In the genomic region with DNA sequence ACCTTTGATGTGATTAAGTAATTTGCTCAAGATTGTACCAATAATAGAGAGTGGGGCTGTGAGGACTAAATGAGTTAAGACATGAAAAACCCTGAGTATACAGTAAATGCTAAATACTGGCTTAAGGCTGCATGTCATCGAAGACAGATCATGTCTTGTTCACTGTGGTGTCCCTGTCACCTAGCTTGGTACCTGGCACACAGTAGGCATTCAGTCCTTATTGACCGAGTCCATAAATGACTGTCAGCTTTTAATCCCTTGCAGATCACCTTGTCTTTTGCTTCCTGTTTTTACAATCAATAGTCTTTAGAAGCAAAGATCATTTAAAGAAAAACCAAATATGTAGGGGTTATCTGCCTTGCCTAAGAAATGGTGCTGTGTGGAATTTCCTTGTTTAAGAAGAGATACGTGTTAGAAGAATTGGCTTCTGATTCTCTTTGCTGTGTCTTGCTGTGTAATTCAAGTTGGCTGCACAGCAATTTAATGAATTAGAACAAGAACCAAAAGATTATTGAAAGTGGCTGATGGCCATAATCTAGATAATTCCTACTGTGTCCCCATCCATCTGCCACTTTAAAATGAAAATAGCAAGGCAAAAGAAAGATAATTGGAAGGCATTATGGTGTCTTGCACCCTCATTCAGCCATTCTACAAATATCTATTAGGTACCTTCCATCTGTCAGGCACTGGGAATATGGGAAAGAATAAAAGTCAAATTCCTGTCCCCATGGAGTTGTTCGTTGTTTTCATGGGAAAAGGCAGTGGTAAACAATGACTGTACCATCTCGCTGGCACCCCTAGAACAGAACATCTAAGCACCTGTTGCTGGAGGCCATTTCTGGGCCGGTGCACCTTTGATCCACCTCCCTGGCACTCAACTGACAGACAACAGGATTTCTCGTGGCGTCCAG, we compare ENCODE assay signal across 15 cellular contexts. TPM values are rescaled to one million over a fixed set of nuclear protein-coding genes. Genes with fewer than 3 reads are reported as not detected.
DNase-seq lines count a peak whose midpoint lies in the region; ATAC-seq and TF ChIP-seq lines count a peak whose summit lies in the region.
"Had no signal": no experiment of that assay in that cellular context is flagged by ENCODE, and none has a peak within 500 bp of the region (broad histone marks: within the 10 kb centered on the region; RNA-seq: fewer than 3 reads in every experiment).

No MANE protein-coding gene starts in this region.

- peaks cover 37% of the 10 kb centered on the region for H3K36me3 Mint-ChIP-seq in activated T-cell treated with anti-CD3 and anti-CD28 coated beads, Interleukin-2, amount 50 U/mL, for 24 hours (ENCODE audit: low read depth)
- H3K36me3 Mint-ChIP-seq in T-cell, result peaks cover 8% of the 10 kb centered on the region
- H3K36me3 Mint-ChIP-seq: WTC11 had no signal

- POLR2A ChIA-PET in T-cell (lab: Charles Lee), result no interaction called here

- CTCF ChIA-PET in T-cell (lab: Charles Lee), result interaction anchor here in 1 of 2 donors (1.4 kb wide), 1 partner anchor 23 kb away, joined by 3 read pairs; no protein-coding TSS in a partner anchor

- peaks cover 93% of the 10 kb centered on the region for H3K4me1 Mint-ChIP-seq in activated T-cell treated with anti-CD3 and anti-CD28 coated beads, Interleukin-2, amount 50 U/mL, for 24 hours (ENCODE audit: low read depth)
- peaks cover 97 to 98% (median 97%) of the 10 kb centered on the region in 3 donors for H3K4me1 Mint-ChIP-seq in T-cell

- DNase-seq in activated T-cell treated with anti-CD3 and anti-CD28 coated beads, Interleukin-2, amount 50 U/mL, for 24 hours, result no peak
- DNase-seq in activated T-cell treated with anti-CD3 and anti-CD28 coated beads for 4 hours (no peak), T-cell (no peak), erythroblast (lab: John Stamatoyannopoulos, UW) (peak; percentile 46 to 68), spleen (no peak), GM13977 (ENCODE audit: low spot score) (no peak), NCI-H1417 treated with DMSO at 0.1 percent for 48 hours (lab: John Stamatoyannopoulos, UW) (no peak), suprapubic skin (ENCODE audit: low spot score in 2 of 2) (no peak)
- DNase-seq: hypothalamus, left ventricle myocardium superior, NCI-H2171 treated with DMSO at 0.1 percent for 48 hours, upper lobe of right lung had no signal

- TF ChIP-seq CTCF in spleen (IDR thresholded peaks at IDR 0.05 in 8 of 11, conservative IDR thresholded peaks at IDR 0.05 in 3 of 11) (no peak), GM13977 (IDR thresholded peaks at IDR 0.05; ENCODE audit: extremely low read depth, insufficient read depth, missing control alignments) (no peak), suprapubic skin (IDR thresholded peaks at IDR 0.05) (no peak)

- H3K36me3 ChIP-seq in spleen (peaks cover 0 to 34% (median 0%) of the 10 kb centered on the region in 6 donors), suprapubic skin (no peaks in the 10 kb centered on the region)

- no peak for TF ChIP-seq EP300 in suprapubic skin (IDR thresholded peaks at IDR 0.05)

- H3K4me3 ChIP-seq in spleen (peak overlapping the region in 1 of 8 donors; percentile 10), suprapubic skin (no peak overlapping the region)
- H3K4me3 ChIP-seq: esophagus muscularis mucosa, SK-N-MC, upper lobe of right lung had no signal

- H3K27ac ChIP-seq in spleen, result peak overlapping the region in 7 of 8 donors; percentile 92 to 97 (median 96)
- no peak overlapping the region for H3K27ac ChIP-seq in suprapubic skin
- H3K27ac ChIP-seq: esophagus muscularis mucosa, SK-N-MC, upper lobe of right lung had no signal

- H3K27me3 ChIP-seq in spleen (replicated peaks in 1 of 7) (no peaks in the 10 kb centered on the region), suprapubic skin (no peaks in the 10 kb centered on the region)
- H3K27me3 ChIP-seq: esophagus muscularis mucosa, upper lobe of right lung had no signal

- TF ChIP-seq POLR2A in erythroblast (IDR thresholded peaks at IDR 0.05; ENCODE audit: low read length) (no peak), spleen (IDR thresholded peaks at IDR 0.05) (no peak), suprapubic skin (IDR thresholded peaks at IDR 0.05) (no peak)

- H3K9me3 ChIP-seq in spleen (no peaks in the 10 kb centered on the region), suprapubic skin (no peaks in the 10 kb centered on the region)
- H3K9me3 ChIP-seq: esophagus muscularis mucosa, upper lobe of right lung had no signal

- WGBS in spleen, 5 donors, result 77 to 92% (median 88%) methylated on average over 8 of the region's 8 CpGs
- WGBS in suprapubic skin, result 76% methylated on average over 8 of the region's 8 CpGs

- in situ Hi-C loops in GM13977 (cut with MboI; ENCODE audit: low pct_unique_long_range_greater_than_20kb, low sequenced_read_pairs, unreplicated experiment), result no loop called here

- H3K27me3 Mint-ChIP-seq in activated T-cell treated with anti-CD3 and anti-CD28 coated beads, Interleukin-2, amount 50 U/mL, for 24 hours, result no peaks in the 10 kb centered on the region
- no peaks in the 10 kb centered on the region for H3K27me3 Mint-ChIP-seq in T-cell

- intact Hi-C loops in spleen (cut with DNase I; ENCODE audit: low total_unique reads), result no loop called here

- no peak for ATAC-seq in T-cell (replicated peaks in 1 of 4)
- ATAC-seq: WTC11 had no signal

- H3K4me1 ChIP-seq in spleen, result peaks cover 38 to 100% (median 95%) of the 10 kb centered on the region in 6 donors
- H3K4me1 ChIP-seq in suprapubic skin, result peaks cover 38% of the 10 kb centered on the region

- no peaks in the 10 kb centered on the region for H3K9me3 Mint-ChIP-seq in activated T-cell treated with anti-CD3 and anti-CD28 coated beads, Interleukin-2, amount 50 U/mL, for 24 hours
- H3K9me3 Mint-ChIP-seq in T-cell, result no peaks in the 10 kb centered on the region
- H3K9me3 Mint-ChIP-seq: WTC11 had no signal

- no peak overlapping the region for H3K4me3 Mint-ChIP-seq in activated T-cell treated with anti-CD3 and anti-CD28 coated beads, Interleukin-2, amount 50 U/mL, for 24 hours
- H3K4me3 Mint-ChIP-seq in T-cell, result peak overlapping the region in 2 of 3 donors; percentile 43 to 82
- H3K4me3 Mint-ChIP-seq: WTC11 had no signal

- H3K27ac Mint-ChIP-seq in activated T-cell treated with anti-CD3 and anti-CD28 coated beads, Interleukin-2, amount 50 U/mL, for 24 hours, result peak overlapping the region; percentile 76
- H3K27ac Mint-ChIP-seq in T-cell, result peak overlapping the region; percentile 84 to 96
- H3K27ac Mint-ChIP-seq: WTC11 had no signal

RNA-seq across cellular contexts. Expression of gene MAPK13, which starts 12.4 kb away (rescaled TPM):
- total RNA-seq in T-cell (10 to 100 TPM; 38.2 to 45.6 (median 44.1) TPM), spleen (10 to 100 TPM; 13.5 to 30.0 (median 21.2) TPM), suprapubic skin (100 to 1,000 TPM in 3 of 4 donors, 10 to 100 TPM in 1; 72.5 to 109 (median 105) TPM)
- polyA plus RNA-seq in spleen, result 10 to 100 TPM in 2 of 3 donors, 1 to 10 TPM in 1; 6.2 to 12.4 (median 11.9) TPM

Comparison
In these comparisons a context has a peak if more than half of its experiments do, and no peak if none do; other contexts are left out.
1. DNase-seq: peak in erythroblast (2 of 2); none in activated T-cell treated with anti-CD3 and anti-CD28 coated beads, Interleukin-2, amount 50 U/mL, for 24 hours (single experiment), activated T-cell treated with anti-CD3 and anti-CD28 coated beads for 4 hours (single experiment), T-cell (0 of 34), spleen (single experiment), GM13977 (single experiment), NCI-H1417 treated with DMSO at 0.1 percent for 48 hours (single experiment) and suprapubic skin (0 of 2).